Comparison of ENCODE assay signal across 8 cellular contexts in genomic region chr21:29300547-29301138, GRCh38. TPM values are rescaled to one million over a fixed set of nuclear protein-coding genes. Genes with fewer than 3 reads are reported as not detected.
DNase-seq lines count a peak whose midpoint lies in the region; ATAC-seq and TF ChIP-seq lines count a peak whose summit lies in the region.

No MANE protein-coding gene starts in this region.

- no peaks in the 10 kb centered on the region for H3K36me3 Mint-ChIP-seq in CD4-positive, CD25-positive, alpha-beta regulatory T cell
- H3K36me3 Mint-ChIP-seq in activated T-helper 17 cell treated with anti-CD3 and anti-CD28 coated beads, Interleukin-2, amount 50 U/mL, for 72 hours (ENCODE audit: low read depth): peaks cover 31% of the 10 kb centered on the region

- peaks cover 0 to 12% (median 0%) of the 10 kb centered on the region in 7 donors for H3K9me3 Mint-ChIP-seq in CD4-positive, CD25-positive, alpha-beta regulatory T cell
- H3K9me3 Mint-ChIP-seq in activated T-helper 17 cell treated with anti-CD3 and anti-CD28 coated beads, Interleukin-2, amount 50 U/mL, for 72 hours: peaks cover 6% of the 10 kb centered on the region

- H3K9me3 ChIP-seq in CD4-positive, CD25-positive, alpha-beta regulatory T cell (ENCODE audit: control insufficient read depth in 2 of 2, low read length in 2 of 2): no peaks in the 10 kb centered on the region
- no peaks in the 10 kb centered on the region for H3K9me3 ChIP-seq in left lung
- H3K9me3 ChIP-seq in uterus: no peaks in the 10 kb centered on the region

- H3K27me3 ChIP-seq in CD4-positive, CD25-positive, alpha-beta regulatory T cell (ENCODE audit: control insufficient read depth, insufficient read depth, low read length): no peaks in the 10 kb centered on the region
- H3K27me3 ChIP-seq in left lung (no peaks in the 10 kb centered on the region), uterus (no peaks in the 10 kb centered on the region)

- intact Hi-C loops in left lung (cut with DNase I) (no loop called here), uterus (cut with DNase I; ENCODE audit: low total_unique reads) (no loop called here)

- no peak for TF ChIP-seq POLR2A in uterus (IDR thresholded peaks at IDR 0.05)

- H3K27me3 Mint-ChIP-seq in CD4-positive, CD25-positive, alpha-beta regulatory T cell: no peaks in the 10 kb centered on the region
- no peaks in the 10 kb centered on the region for H3K27me3 Mint-ChIP-seq in activated T-helper 17 cell treated with anti-CD3 and anti-CD28 coated beads, Interleukin-2, amount 50 U/mL, for 72 hours

- no peak for TF ChIP-seq CTCF in left lung (IDR thresholded peaks at IDR 0.05)
- TF ChIP-seq CTCF in uterus (IDR thresholded peaks at IDR 0.05): no peak

- peaks cover 53% of the 10 kb centered on the region for H3K4me1 ChIP-seq in CD4-positive, CD25-positive, alpha-beta regulatory T cell (ENCODE audit: control insufficient read depth, insufficient read depth, low read length, poor library complexity, severe bottlenecking)
- H3K4me1 ChIP-seq in left lung: peaks cover 46 to 70% of the 10 kb centered on the region in 2 donors
- H3K4me1 ChIP-seq in uterus: peaks cover 4 to 8% of the 10 kb centered on the region in 2 donors

- no peaks in the 10 kb centered on the region for H3K36me3 ChIP-seq in CD4-positive, CD25-positive, alpha-beta regulatory T cell (ENCODE audit: control insufficient read depth, insufficient read depth, low read length)
- no peaks in the 10 kb centered on the region for H3K36me3 ChIP-seq in left lung
- H3K36me3 ChIP-seq in uterus: no peaks in the 10 kb centered on the region

- peak; percentile 13 to 17 for ATAC-seq in CD4-positive, CD25-positive, alpha-beta regulatory T cell (ENCODE audit: low read depth in 2 of 2)
- ATAC-seq in HG03175 (IDR thresholded peaks at IDR 0.05; ENCODE audit: unreplicated experiment): peak; percentile 75
- ATAC-seq in activated T-helper 17 cell treated with anti-CD3 and anti-CD28 coated beads, Interleukin-2, amount 50 U/mL, for 72 hours (replicated peaks): peak; percentile 61
- ATAC-seq in left lung: no peak

- H3K27ac ChIP-seq in CD4-positive, CD25-positive, alpha-beta regulatory T cell (ENCODE audit: insufficient read depth, low read length, poor library complexity, severe bottlenecking): peak overlapping the region; percentile 87
- peak overlapping the region; percentile 94 to 99 for H3K27ac ChIP-seq in left lung
- H3K27ac ChIP-seq in uterus: peak overlapping the region in 1 of 2 donors; percentile 17

- DNase-seq in CD4-positive, CD25-positive, alpha-beta regulatory T cell: no peak
- DNase-seq in GM19240 (ENCODE audit: insufficient read length, low spot score) (peak; percentile 50), left lung (no peak), uterus (no peak), dermis blood vessel endothelial cell (no peak), superior temporal gyrus (ENCODE audit: extremely low spot score) (no peak)

- H3K27ac Mint-ChIP-seq in CD4-positive, CD25-positive, alpha-beta regulatory T cell: peak overlapping the region; percentile 91 to 97 (median 92)
- H3K27ac Mint-ChIP-seq in activated T-helper 17 cell treated with anti-CD3 and anti-CD28 coated beads, Interleukin-2, amount 50 U/mL, for 72 hours: peak overlapping the region; percentile 95

- peaks cover 20 to 75% (median 58%) of the 10 kb centered on the region in 4 donors for H3K4me1 Mint-ChIP-seq in CD4-positive, CD25-positive, alpha-beta regulatory T cell
- H3K4me1 Mint-ChIP-seq in activated T-helper 17 cell treated with anti-CD3 and anti-CD28 coated beads, Interleukin-2, amount 50 U/mL, for 72 hours: peaks cover 39% of the 10 kb centered on the region

- H3K4me3 Mint-ChIP-seq in CD4-positive, CD25-positive, alpha-beta regulatory T cell: peak overlapping the region; percentile 84 to 99 (median 93)
- H3K4me3 Mint-ChIP-seq in activated T-helper 17 cell treated with anti-CD3 and anti-CD28 coated beads, Interleukin-2, amount 50 U/mL, for 72 hours: peak overlapping the region; percentile 89

- peak overlapping the region; percentile 99 for H3K4me3 ChIP-seq in CD4-positive, CD25-positive, alpha-beta regulatory T cell (ENCODE audit: low read depth, low read length)
- H3K4me3 ChIP-seq in left lung (peak overlapping the region; percentile 57 to 76), uterus (peak overlapping the region; percentile 69 to 71)

RNA-seq across cellular contexts. Expression of gene BACH1, which starts 1.9 kb away (rescaled TPM):
- 108 TPM for total RNA-seq in CD4-positive, CD25-positive, alpha-beta regulatory T cell
- 10 to 100 TPM; 30.2 to 50.5 (median 40.7) TPM for polyA plus RNA-seq in CD4-positive, CD25-positive, alpha-beta regulatory T cell
- total RNA-seq in activated T-helper 17 cell treated with anti-CD3 and anti-CD28 coated beads, Interleukin-2, amount 50 U/mL, for 72 hours: 10 to 100 TPM; 26.9 to 86.0 TPM
- total RNA-seq in left lung: 100 to 1,000 TPM in 1 of 2 donors, 10 to 100 TPM in 1; 80.4 to 117 TPM
- total RNA-seq in uterus: 100 to 1,000 TPM in 2 of 4 donors, 10 to 100 TPM in 2; 52.9 to 107 (median 79.1) TPM
- 30.4 and 48.0 TPM in 2 replicates for total RNA-seq in dermis blood vessel endothelial cell
